27 cellular contexts compared by ENCODE assay signal in genomic region chr1:234686035-234686434, GRCh38.
DNase-seq lines count a peak whose midpoint lies in the region; ATAC-seq and TF ChIP-seq lines count a peak whose summit lies in the region.
"Had no signal": no experiment of that assay in that cellular context is flagged by ENCODE, and none has a peak within 500 bp of the region (broad histone marks: within the 10 kb centered on the region; RNA-seq: fewer than 3 reads in every experiment).

No MANE protein-coding gene starts in this region.

- 97 to 99% (median 97%) methylated on average over 1 of the region's 1 CpG for WGBS in psoas muscle, 3 donors

- H3K4me1 ChIP-seq in HEK293 (ENCODE audit: control insufficient read depth, insufficient read depth, low read length) (no peaks in the 10 kb centered on the region), Panc1 (ENCODE audit: control insufficient read depth, insufficient read depth, low read length) (peaks cover 6% of the 10 kb centered on the region), psoas muscle (peaks cover 13% of the 10 kb centered on the region)
- H3K4me1 ChIP-seq: SJCRH30 had no signal

- H3K36me3 ChIP-seq in HEK293 (ENCODE audit: control insufficient read depth in 2 of 2, insufficient read depth in 1 of 2, low read length in 2 of 2) = no peaks in the 10 kb centered on the region
- H3K36me3 ChIP-seq in Panc1 (ENCODE audit: control insufficient read depth, insufficient read depth, low read length) = no peaks in the 10 kb centered on the region
- H3K36me3 ChIP-seq in psoas muscle (ENCODE audit: insufficient read depth in 1 of 2, low read depth in 1 of 2) = no peaks in the 10 kb centered on the region
- H3K36me3 ChIP-seq: adrenal gland, left lung, ovary, SJCRH30, suprapubic skin, upper lobe of left lung had no signal

- no peak overlapping the region for H3K4me3 ChIP-seq in HEK293 (ENCODE audit: low read depth, low read length)
- H3K4me3 ChIP-seq in Panc1 (ENCODE audit: low read depth in 2 of 2, low read length in 2 of 2) = no peak overlapping the region
- H3K4me3 ChIP-seq in fibroblast of mammary gland (ENCODE audit: control insufficient read depth, low read depth, low read length) = no peak overlapping the region
- no peak overlapping the region for H3K4me3 ChIP-seq in psoas muscle
- H3K4me3 ChIP-seq: adrenal gland, body of pancreas, left lung, ovary, SJCRH30, suprapubic skin, upper lobe of left lung had no signal

- BruUV-seq in Panc1 (replicated peaks; lab: Mats Ljungman, UMichigan) = no TSS peak

- intact Hi-C loops in Panc1 (cut with micrococcal nuclease; ENCODE audit: unreplicated experiment) (no loop called here), psoas muscle (cut with DNase I) (no loop called here)

- H3K9me3 ChIP-seq in HEK293 (ENCODE audit: control insufficient read depth, insufficient read depth, low read depth, low read length) (no peaks in the 10 kb centered on the region), Panc1 (ENCODE audit: control insufficient read depth, insufficient read depth, low read depth, low read length) (peaks cover 37% of the 10 kb centered on the region), psoas muscle (no peaks in the 10 kb centered on the region)
- H3K9me3 ChIP-seq: adrenal gland, body of pancreas, ovary, suprapubic skin, upper lobe of left lung had no signal

- H3K27ac ChIP-seq in HEK293 (ENCODE audit: extremely low read depth, low read depth, low read length) (no peak overlapping the region), Panc1 (ENCODE audit: low read length) (peak overlapping the region; percentile 65; the same call in 1 of the 2 replicates), psoas muscle (no peak overlapping the region)
- H3K27ac ChIP-seq: adrenal gland, left lung, ovary, SJCRH30, suprapubic skin, upper lobe of left lung had no signal

- DNase-seq in NCI-H1092 treated with DMSO at 0.1 percent for 48 hours (lab: John Stamatoyannopoulos, UW) = peak; percentile 19
- DNase-seq in NCI-H1092 (lab: John Stamatoyannopoulos, UW) = no peak
- no peak for DNase-seq in Panc1 (ENCODE audit: low read depth, low spot score)
- peak; percentile 16 for DNase-seq in fibroblast of mammary gland (ENCODE audit: low read depth)
- DNase-seq in SK-N-DZ (ENCODE audit: low spot score) = no peak
- no peak for DNase-seq in activated effector memory CD4-positive, alpha-beta T cell treated with Interleukin-2 at 50 U/mL for 16 hours
- DNase-seq in psoas muscle = no peak
- DNase-seq: activated CD4-positive, alpha-beta memory T cell treated with anti-CD3 and anti-CD28 coated beads for 36 hours; activated CD4-positive, alpha-beta T cell treated with anti-CD3 and anti-CD28 coated beads for 1 hour; activated naive CD4-positive, alpha-beta T cell treated with anti-CD3 and anti-CD28 coated beads, Interleukin-2, amount 10 ng/mL, durations not matched to agents 7 days and 5 days; adrenal gland; body of pancreas; CD4-positive, CD25-positive, alpha-beta regulatory T cell; glutamatergic neuron; left lung; NCI-H1105 treated with DMSO at 0.1 percent for 48 hours; NCI-H2029 treated with DMSO at 0.1 percent for 48 hours; NCI-H345; nephron progenitor cell; ovary; retina; SJCRH30; small intestine; stimulated activated naive CD4-positive, alpha-beta T cell; upper lobe of left lung had no signal

- no peak for TF ChIP-seq CTCF in HEK293 (tag by site-specific recombination; IDR thresholded peaks at IDR 0.05)
- no peak for TF ChIP-seq CTCF in Panc1 (IDR thresholded peaks at IDR 0.05)
- TF ChIP-seq CTCF in fibroblast of mammary gland (conservative IDR thresholded peaks at IDR 0.05; ENCODE audit: control insufficient read depth, insufficient read depth, low read depth, low read length) = no peak
- no peak for TF ChIP-seq CTCF in psoas muscle (IDR thresholded peaks at IDR 0.05)

- in situ Hi-C loops in Panc1 (cut with HindIII; ENCODE audit: low pct_unique_long_range_greater_than_20kb, low sequenced_read_pairs) = no loop called here

- H3K27me3 ChIP-seq in Panc1 (ENCODE audit: control insufficient read depth, insufficient read depth, low read length) (no peaks in the 10 kb centered on the region), psoas muscle (ENCODE audit: insufficient read depth in 3 of 3, low read length in 2 of 3) (no peaks in the 10 kb centered on the region)
- H3K27me3 ChIP-seq: adrenal gland, body of pancreas, left lung, ovary, SJCRH30, suprapubic skin, upper lobe of left lung had no signal

- POLR2A ChIA-PET in HEK293 (lab: Yijun Ruan, JAX) (no interaction called here), Panc1 (lab: Charles Lee) (no interaction called here)

- CTCF ChIA-PET in HEK293 (lab: Yijun Ruan, JAX) (interaction anchor here (0.7 kb wide), 1 partner anchor 381 kb away, joined by 3 read pairs; no protein-coding TSS in a partner anchor), Panc1 (lab: Charles Lee) (no interaction called here)

- ATAC-seq in Panc1 (no peak), psoas muscle (no peak)
- ATAC-seq: body of pancreas, left lung had no signal

TF ChIP-seq in HEK293, 187 proteins besides CTCF, POLR2A, EP300 and RAD21 (continues in another document):
- TF ChIP-seq ZNF792 (tag by site-specific recombination; IDR thresholded peaks at IDR 0.05) (no peak), ZNF561 (tag by site-specific recombination; IDR thresholded peaks at IDR 0.05; ENCODE audit: borderline replicate concordance) (no peak), ZNF585B (tag by site-specific recombination; IDR thresholded peaks at IDR 0.05) (0 out of 2 replicates have a peak, but pooled peaks have one; percentile 12), TRIM28 (IDR thresholded peaks at IDR 0.05; ENCODE audit: borderline replicate concordance, low read length) (0 out of 2 replicates have a peak, but pooled peaks have one; percentile 49), YY2 (tag by site-specific recombination; IDR thresholded peaks at IDR 0.05) (no peak), ZNF221 (tag by site-specific recombination; IDR thresholded peaks at IDR 0.05; ENCODE audit: borderline replicate concordance) (peak; percentile 66; the same call in 1 of the 2 replicates), BCL11B (tag by site-specific recombination; IDR thresholded peaks at IDR 0.05; ENCODE audit: low read depth) (no peak), ZNF747 (tag by site-specific recombination; IDR thresholded peaks at IDR 0.05) (no peak), ZNF510 (tag by site-specific recombination; IDR thresholded peaks at IDR 0.05; ENCODE audit: insufficient replicate concordance) (peak; percentile 43), ZNF501 (tag by site-specific recombination; IDR thresholded peaks at IDR 0.05) (no peak), ZNF214 (tag by site-specific recombination; IDR thresholded peaks at IDR 0.05; ENCODE audit: borderline replicate concordance) (no peak), ZBTB21 (tag by site-specific recombination; IDR thresholded peaks at IDR 0.05) (no peak), ZNF626 (tag by site-specific recombination; IDR thresholded peaks at IDR 0.05) (peak; percentile 84)
- TF ChIP-seq, protein P1, sequence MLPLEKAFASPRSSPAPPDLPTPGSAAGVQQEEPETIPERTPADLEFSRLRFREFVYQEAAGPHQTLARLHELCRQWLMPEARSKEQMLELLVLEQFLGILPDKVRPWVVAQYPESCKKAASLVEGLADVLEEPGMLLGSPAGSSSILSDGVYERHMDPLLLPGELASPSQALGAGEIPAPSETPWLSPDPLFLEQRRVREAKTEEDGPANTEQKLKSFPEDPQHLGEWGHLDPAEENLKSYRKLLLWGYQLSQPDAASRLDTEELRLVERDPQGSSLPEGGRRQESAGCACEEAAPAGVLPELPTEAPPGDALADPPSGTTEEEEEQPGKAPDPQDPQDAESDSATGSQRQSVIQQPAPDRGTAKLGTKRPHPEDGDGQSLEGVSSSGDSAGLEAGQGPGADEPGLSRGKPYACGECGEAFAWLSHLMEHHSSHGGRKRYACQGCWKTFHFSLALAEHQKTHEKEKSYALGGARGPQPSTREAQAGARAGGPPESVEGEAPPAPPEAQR (tag by site-specific recombination; IDR thresholded peaks at IDR 0.05) = no peak
- TF ChIP-seq, protein P2, sequence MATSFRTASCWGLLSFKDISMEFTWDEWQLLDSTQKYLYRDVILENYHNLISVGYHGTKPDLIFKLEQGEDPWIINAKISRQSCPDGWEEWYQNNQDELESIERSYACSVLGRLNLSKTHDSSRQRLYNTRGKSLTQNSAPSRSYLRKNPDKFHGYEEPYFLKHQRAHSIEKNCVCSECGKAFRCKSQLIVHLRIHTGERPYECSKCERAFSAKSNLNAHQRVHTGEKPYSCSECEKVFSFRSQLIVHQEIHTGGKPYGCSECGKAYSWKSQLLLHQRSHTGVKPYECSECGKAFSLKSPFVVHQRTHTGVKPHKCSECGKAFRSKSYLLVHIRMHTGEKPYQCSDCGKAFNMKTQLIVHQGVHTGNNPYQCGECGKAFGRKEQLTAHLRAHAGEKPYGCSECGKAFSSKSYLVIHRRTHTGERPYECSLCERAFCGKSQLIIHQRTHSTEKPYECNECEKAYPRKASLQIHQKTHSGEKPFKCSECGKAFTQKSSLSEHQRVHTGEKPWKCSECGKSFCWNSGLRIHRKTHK (tag by site-specific recombination; IDR thresholded peaks at IDR 0.05) = no peak

Comparison
In these comparisons a context has a peak if more than half of its experiments do, and no peak if none do; other contexts are left out.
1. DNase-seq: peak in NCI-H1092 treated with DMSO at 0.1 percent for 48 hours (single experiment) and fibroblast of mammary gland (single experiment); none in NCI-H1092 (single experiment), Panc1 (single experiment), SK-N-DZ (single experiment), activated effector memory CD4-positive, alpha-beta T cell treated with Interleukin-2 at 50 U/mL for 16 hours (single experiment) and psoas muscle (0 of 2).